In genomic region chr11:62542111-62542745, GRCh38 we compare ENCODE assay signal across 8 cellular contexts. TPM values are rescaled to one million over a fixed set of nuclear protein-coding genes. Genes with fewer than 3 reads are reported as not detected.
DNase-seq lines count a peak whose midpoint lies in the region; ATAC-seq, FAIRE-seq and TF ChIP-seq lines count a peak whose summit lies in the region.

No MANE protein-coding gene starts in this region.

- FAIRE-seq in endothelial cell of umbilical vein (lab: Jason Lieb, UNC) = no peak

- dilution Hi-C loops in endothelial cell of umbilical vein (cut with MboI; ENCODE audit: extremely low pct_ligation_motif_present, low sequenced_read_pairs) = no loop called here

- DNase-seq in GM12865 (ENCODE audit: low read depth) = no peak
- DNase-seq in NT2/D1 (ENCODE audit: low read depth, low spot score) = no peak
- no peak for DNase-seq in endothelial cell of umbilical vein (ENCODE audit: low read depth, low spot score)
- DNase-seq in gastrocnemius medialis = no peak
- no peak for DNase-seq in foreskin keratinocyte
- DNase-seq in posterior vena cava (ENCODE audit: low spot score) = no peak
- no peak for DNase-seq in activated effector memory CD4-positive, alpha-beta T cell treated with Interleukin-2 at 50 U/mL for 16 hours

- H3K4me2 ChIP-seq in endothelial cell of umbilical vein (ENCODE audit: insufficient read depth, low read length) = peak overlapping the region; percentile 48

- H4K20me1 ChIP-seq in endothelial cell of umbilical vein (replicated peaks; ENCODE audit: control insufficient read depth, extremely low read depth, insufficient read depth, low read length) = peaks cover 7% of the 10 kb centered on the region

- peak overlapping the region; percentile 12 for H3K27ac ChIP-seq in endothelial cell of umbilical vein (ENCODE audit: insufficient read depth, low read depth, low read length)
- H3K27ac ChIP-seq in gastrocnemius medialis = peak overlapping the region; percentile 97 to 100 (median 100)
- no peak overlapping the region for H3K27ac ChIP-seq in foreskin keratinocyte

- no peak for TF ChIP-seq CTCF in GM12865 (IDR thresholded peaks at IDR 0.05; ENCODE audit: insufficient read depth, low read depth, low read length, missing control alignments)
- no peak for TF ChIP-seq CTCF in endothelial cell of umbilical vein (IDR thresholded peaks at IDR 0.05; ENCODE audit: extremely low read depth in 1 of 2, insufficient read depth in 1 of 2, low read depth in 1 of 2, low read length in 2 of 2)
- TF ChIP-seq CTCF in gastrocnemius medialis (IDR thresholded peaks at IDR 0.05 in 4 of 5, conservative IDR thresholded peaks at IDR 0.05 in 1 of 5) = no peak
- no peak for TF ChIP-seq CTCF in foreskin keratinocyte (conservative IDR thresholded peaks at IDR 0.05)

- H3K9ac ChIP-seq in NT2/D1 (ENCODE audit: insufficient read length, low read depth) (peak overlapping the region; percentile 79), endothelial cell of umbilical vein (replicated peaks; ENCODE audit: extremely low read depth, insufficient read depth, low read length) (no peak overlapping the region)

- H3K79me2 ChIP-seq in endothelial cell of umbilical vein (ENCODE audit: control insufficient read depth, insufficient read depth, low read length) = peaks cover 92% of the 10 kb centered on the region

- POLR2A ChIA-PET in endothelial cell of umbilical vein (lab: Charles Lee) = interaction anchor here (1.3 to 1.6 kb wide), 3 partner anchors 18 to 118 kb away, joined by 4 to 10 read pairs (median 5); partner anchors contain the start of gene EEF1G

- no peaks in the 10 kb centered on the region for H3K9me1 ChIP-seq in endothelial cell of umbilical vein (replicated peaks; ENCODE audit: control insufficient read depth, extremely low read depth, insufficient read depth, low read length)

- no peak for TF ChIP-seq POLR2A in endothelial cell of umbilical vein (IDR thresholded peaks at IDR 0.05; ENCODE audit: low read depth, low read length)
- no peak for TF ChIP-seq POLR2A in gastrocnemius medialis (IDR thresholded peaks at IDR 0.05)

- CTCF ChIA-PET in endothelial cell of umbilical vein (lab: Charles Lee) = interaction anchor here (0.8 to 11.2 kb wide), 33 partner anchors 9 to 593 kb away, joined by 3 to 377 read pairs (median 10); partner anchors contain the start of genes EEF1G, LBHD1, SCGB1A1 and TUT1

- H3K27me3 ChIP-seq in NT2/D1 (ENCODE audit: insufficient read depth, insufficient read length) (no peaks in the 10 kb centered on the region), endothelial cell of umbilical vein (ENCODE audit: control insufficient read depth in 2 of 2, insufficient read depth in 2 of 2, low read length in 2 of 2) (no peaks in the 10 kb centered on the region), gastrocnemius medialis (no peaks in the 10 kb centered on the region), foreskin keratinocyte (no peaks in the 10 kb centered on the region)

- in situ Hi-C loops in gastrocnemius medialis (cut with MboI; ENCODE audit: low sequenced_read_pairs in 4 of 4) = loop anchor here in 1 of 4 donors (25.0 kb wide), 1 partner anchor 130 kb away; the partner anchor contains the start of gene SCGB1A1

- peak overlapping the region; percentile 47 for H3K4me3 ChIP-seq in GM12865 (ENCODE audit: low read depth, low read length)
- H3K4me3 ChIP-seq in NT2/D1 (ENCODE audit: insufficient read length, low read depth) = peak overlapping the region; percentile 15
- peak overlapping the region in 1 of 3 experiments; percentile 9 for H3K4me3 ChIP-seq in endothelial cell of umbilical vein (replicated peaks in 1 of 3; ENCODE audit: insufficient read depth in 1 of 3, low read depth in 1 of 3, low read length in 3 of 3)
- peak overlapping the region; percentile 76 to 95 (median 90) for H3K4me3 ChIP-seq in gastrocnemius medialis

- no peaks in the 10 kb centered on the region for H3K9me3 ChIP-seq in NT2/D1 (ENCODE audit: insufficient read depth, low read length)
- H3K9me3 ChIP-seq in endothelial cell of umbilical vein (replicated peaks; ENCODE audit: control insufficient read depth, insufficient read depth, low read length) = no peaks in the 10 kb centered on the region
- no peaks in the 10 kb centered on the region for H3K9me3 ChIP-seq in gastrocnemius medialis

- ATAC-seq in gastrocnemius medialis (no peak), foreskin keratinocyte (no peak), GM21825 (IDR thresholded peaks at IDR 0.05; ENCODE audit: unreplicated experiment) (no peak)

- peaks cover 34% of the 10 kb centered on the region for H3K4me1 ChIP-seq in NT2/D1 (ENCODE audit: insufficient read depth, insufficient read length)
- peaks cover 57% of the 10 kb centered on the region for H3K4me1 ChIP-seq in endothelial cell of umbilical vein (ENCODE audit: control insufficient read depth, extremely low read depth, insufficient read depth, low read length)
- H3K4me1 ChIP-seq in gastrocnemius medialis = peaks cover 64 to 69% of the 10 kb centered on the region in 2 donors
- H3K4me1 ChIP-seq in foreskin keratinocyte = peaks cover 32% of the 10 kb centered on the region

- H2AFZ ChIP-seq in endothelial cell of umbilical vein (ENCODE audit: low read depth, low read length) = no peak overlapping the region

- H3K36me3 ChIP-seq in NT2/D1 (ENCODE audit: insufficient read depth, insufficient read length, low read length) = peaks cover 68% of the 10 kb centered on the region
- no peaks in the 10 kb centered on the region for H3K36me3 ChIP-seq in endothelial cell of umbilical vein (ENCODE audit: control insufficient read depth in 2 of 2, extremely low read depth in 1 of 2, insufficient read depth in 2 of 2, low read length in 2 of 2)
- H3K36me3 ChIP-seq in gastrocnemius medialis = no peaks in the 10 kb centered on the region

- intact Hi-C loops in endothelial cell of umbilical vein (cut with micrococcal nuclease) (loop anchor here (1.0 to 5.0 kb wide), 3 partner anchors 45 to 160 kb away; no protein-coding TSS in a partner anchor), gastrocnemius medialis (cut with DNase I; ENCODE audit: low total_unique reads) (loop anchor here (1.0 to 5.0 kb wide), 4 partner anchors 45 to 147 kb away; partner anchors contain the start of gene MTA2), posterior vena cava (cut with DNase I) (loop anchor here (5.0 kb wide), 2 partner anchors 115 to 120 kb away; no protein-coding TSS in a partner anchor)

- BruUV-seq in endothelial cell of umbilical vein (replicated peaks; lab: Mats Ljungman, UMichigan) = no TSS peak

RNA-seq across cellular contexts. Expression of gene AHNAK, which starts 4.4 kb away (rescaled TPM):
- total RNA-seq in endothelial cell of umbilical vein (381 and 436 TPM in 2 replicates), gastrocnemius medialis (1,000 to 10,000 TPM in 1 of 4 donors, 100 to 1,000 TPM in 3; 374 to 1,261 (median 571) TPM), foreskin keratinocyte (393 and 461 TPM in 2 replicates), posterior vena cava (100 to 1,000 TPM; 938 to 955 TPM)
- polyA plus RNA-seq in endothelial cell of umbilical vein (25.1 and 35.2 TPM in 2 replicates), foreskin keratinocyte (57.2 and 57.9 TPM in 2 replicates)
- 46.3 and 51.8 TPM in 2 replicates for polyA plus RNA-seq in endothelial cell of umbilical vein (2011; cell fraction: cytosol; rRNA removed)
- 322 and 346 TPM in 2 replicates for polyA plus RNA-seq in endothelial cell of umbilical vein (2011; cell fraction: nucleus; rRNA removed)
- 223 and 321 TPM in 2 replicates for polyA plus RNA-seq in endothelial cell of umbilical vein (2012)
- 219 and 258 TPM in 2 replicates for polyA minus RNA-seq in endothelial cell of umbilical vein
- 78.7 TPM for polyA minus RNA-seq in endothelial cell of umbilical vein (2011; cell fraction: cytosol; rRNA and poly(A)+ RNA removed)
- 446 and 550 TPM in 2 replicates for polyA minus RNA-seq in endothelial cell of umbilical vein (2011; cell fraction: nucleus; rRNA and poly(A)+ RNA removed)

RNA-seq across cellular contexts. Expression of gene EEF1G, which starts 31.5 kb away (rescaled TPM):
- 1,341 and 1,345 TPM in 2 replicates for total RNA-seq in endothelial cell of umbilical vein
- 1,723 and 2,133 TPM in 2 replicates for polyA plus RNA-seq in endothelial cell of umbilical vein
- polyA plus RNA-seq in endothelial cell of umbilical vein (2011; cell fraction: cytosol; rRNA removed) = 2,150 and 2,252 TPM in 2 replicates
- polyA plus RNA-seq in endothelial cell of umbilical vein (2011; cell fraction: nucleus; rRNA removed) = 635 and 665 TPM in 2 replicates
- 1,499 and 2,213 TPM in 2 replicates for polyA plus RNA-seq in endothelial cell of umbilical vein (2012)
- polyA minus RNA-seq in endothelial cell of umbilical vein = 1,683 and 1,722 TPM in 2 replicates
- 1,661 TPM for polyA minus RNA-seq in endothelial cell of umbilical vein (2011; cell fraction: cytosol; rRNA and poly(A)+ RNA removed)
- polyA minus RNA-seq in endothelial cell of umbilical vein (2011; cell fraction: nucleus; rRNA and poly(A)+ RNA removed) = 130 and 133 TPM in 2 replicates
- total RNA-seq in gastrocnemius medialis = 1,000 to 10,000 TPM; 1,797 to 2,946 (median 1,897) TPM
- total RNA-seq in foreskin keratinocyte = 1,508 and 1,552 TPM in 2 replicates
- polyA plus RNA-seq in foreskin keratinocyte = 1,795 and 1,871 TPM in 2 replicates
- total RNA-seq in posterior vena cava = 100 to 1,000 TPM; 706 to 749 TPM

RNA-seq across cellular contexts. Expression of gene TUT1, which starts 49.1 kb away (rescaled TPM):
- 16.9 and 17.8 TPM in 2 replicates for total RNA-seq in endothelial cell of umbilical vein
- polyA plus RNA-seq in endothelial cell of umbilical vein = 11.5 and 12.7 TPM in 2 replicates
- polyA plus RNA-seq in endothelial cell of umbilical vein (2011; cell fraction: cytosol; rRNA removed) = 7.1 and 9.3 TPM in 2 replicates
- polyA plus RNA-seq in endothelial cell of umbilical vein (2011; cell fraction: nucleus; rRNA removed) = 45.0 and 48.0 TPM in 2 replicates
- 10.6 and 12.9 TPM in 2 replicates for polyA plus RNA-seq in endothelial cell of umbilical vein (2012)
- polyA minus RNA-seq in endothelial cell of umbilical vein = 8.6 and 9.0 TPM in 2 replicates
- polyA minus RNA-seq in endothelial cell of umbilical vein (2011; cell fraction: cytosol; rRNA and poly(A)+ RNA removed) = 16.0 TPM
- 5.2 and 7.6 TPM in 2 replicates for polyA minus RNA-seq in endothelial cell of umbilical vein (2011; cell fraction: nucleus; rRNA and poly(A)+ RNA removed)
- 10 to 100 TPM in 3 of 4 donors, 1 to 10 TPM in 1; 7.8 to 15.7 (median 11.7) TPM for total RNA-seq in gastrocnemius medialis
- total RNA-seq in foreskin keratinocyte = 12.1 and 13.1 TPM in 2 replicates
- polyA plus RNA-seq in foreskin keratinocyte = 12.7 and 13.6 TPM in 2 replicates
- 10 to 100 TPM; 10.7 to 14.1 TPM for total RNA-seq in posterior vena cava

RNA-seq across cellular contexts. Expression of gene MTA2, which starts 59.4 kb away (rescaled TPM):
- 166 and 176 TPM in 2 replicates for total RNA-seq in endothelial cell of umbilical vein
- polyA plus RNA-seq in endothelial cell of umbilical vein = 30.2 and 40.4 TPM in 2 replicates
- polyA plus RNA-seq in endothelial cell of umbilical vein (2011; cell fraction: cytosol; rRNA removed) = 30.0 and 32.2 TPM in 2 replicates
- polyA plus RNA-seq in endothelial cell of umbilical vein (2011; cell fraction: nucleus; rRNA removed) = 111 and 132 TPM in 2 replicates
- polyA plus RNA-seq in endothelial cell of umbilical vein (2012) = 108 and 120 TPM in 2 replicates
- 91.6 and 95.5 TPM in 2 replicates for polyA minus RNA-seq in endothelial cell of umbilical vein
- 51.8 TPM for polyA minus RNA-seq in endothelial cell of umbilical vein (2011; cell fraction: cytosol; rRNA and poly(A)+ RNA removed)
- 40.3 and 57.1 TPM in 2 replicates for polyA minus RNA-seq in endothelial cell of umbilical vein (2011; cell fraction: nucleus; rRNA and poly(A)+ RNA removed)
- total RNA-seq in gastrocnemius medialis = 10 to 100 TPM; 28.0 to 47.1 (median 31.7) TPM
- 172 and 183 TPM in 2 replicates for total RNA-seq in foreskin keratinocyte
- 93.6 and 107 TPM in 2 replicates for polyA plus RNA-seq in foreskin keratinocyte
- total RNA-seq in posterior vena cava = 10 to 100 TPM; 56.5 to 67.2 TPM
